Comparison of ENCODE assay signal across 11 cellular contexts in genomic region chr3:160562952-160563351, GRCh38. TPM values are rescaled to one million over a fixed set of nuclear protein-coding genes. Genes with fewer than 3 reads are reported as not detected.
DNase-seq lines count a peak whose midpoint lies in the region; ATAC-seq, FAIRE-seq and TF ChIP-seq lines count a peak whose summit lies in the region.
"Had no signal": no experiment of that assay in that cellular context is flagged by ENCODE, and none has a peak within 500 bp of the region (broad histone marks: within the 10 kb centered on the region; RNA-seq: fewer than 3 reads in every experiment).

No MANE protein-coding gene starts in this region.

- H3K4me1 ChIP-seq in PC-3 (ENCODE audit: insufficient read depth, low read length): peaks cover 45% of the 10 kb centered on the region
- peaks cover 53% of the 10 kb centered on the region for H3K4me1 ChIP-seq in endothelial cell of umbilical vein (ENCODE audit: control insufficient read depth, extremely low read depth, insufficient read depth, low read length)
- H3K4me1 ChIP-seq in rectal smooth muscle tissue (ENCODE audit: control insufficient read depth, insufficient read depth, low read length): peaks cover 25% of the 10 kb centered on the region

- H3K4me2 ChIP-seq in PC-3 (ENCODE audit: low read length) (peak overlapping the region; percentile 94), endothelial cell of umbilical vein (ENCODE audit: insufficient read depth, low read length) (peak overlapping the region; percentile 98)

- no peak for TF ChIP-seq POLR2A in endothelial cell of umbilical vein (IDR thresholded peaks at IDR 0.05; ENCODE audit: low read depth, low read length)

- H3K27me3 ChIP-seq in PC-3 (ENCODE audit: low read length) (no peaks in the 10 kb centered on the region), endothelial cell of umbilical vein (ENCODE audit: control insufficient read depth in 2 of 2, insufficient read depth in 2 of 2, low read length in 2 of 2) (no peaks in the 10 kb centered on the region), rectal smooth muscle tissue (ENCODE audit: control insufficient read depth, insufficient read depth, low read length) (no peaks in the 10 kb centered on the region)
- H3K27me3 ChIP-seq: body of pancreas had no signal

- FAIRE-seq in endothelial cell of umbilical vein (lab: Jason Lieb, UNC): no peak

- no peaks in the 10 kb centered on the region for H3K9me2 ChIP-seq in PC-3 (replicated peaks; ENCODE audit: low read length)

- no peaks in the 10 kb centered on the region for H3F3A ChIP-seq in PC-3 (ENCODE audit: low read length, unreplicated experiment)

- POLR2A ChIA-PET in PC-3 (lab: Charles Lee; ENCODE audit: unreplicated experiment) (no interaction called here), endothelial cell of umbilical vein (lab: Charles Lee) (no interaction called here)

- H4K20me1 ChIP-seq in PC-3 (ENCODE audit: low read length) (peaks cover 66% of the 10 kb centered on the region), endothelial cell of umbilical vein (replicated peaks; ENCODE audit: control insufficient read depth, extremely low read depth, insufficient read depth, low read length) (peaks cover 34% of the 10 kb centered on the region)

- no peak overlapping the region for H2AFZ ChIP-seq in PC-3 (ENCODE audit: low read length)
- no peak overlapping the region for H2AFZ ChIP-seq in endothelial cell of umbilical vein (ENCODE audit: low read depth, low read length)

- peaks cover 12% of the 10 kb centered on the region for H3K36me3 ChIP-seq in PC-3 (ENCODE audit: low read depth, low read length)
- no peaks in the 10 kb centered on the region for H3K36me3 ChIP-seq in endothelial cell of umbilical vein (ENCODE audit: control insufficient read depth in 2 of 2, extremely low read depth in 1 of 2, insufficient read depth in 2 of 2, low read length in 2 of 2)
- H3K36me3 ChIP-seq in rectal smooth muscle tissue (ENCODE audit: control insufficient read depth, insufficient read depth, low read length): no peaks in the 10 kb centered on the region

- H3K79me2 ChIP-seq in PC-3 (ENCODE audit: low read length) (peaks cover 85% of the 10 kb centered on the region), endothelial cell of umbilical vein (ENCODE audit: control insufficient read depth, insufficient read depth, low read length) (peaks cover 74% of the 10 kb centered on the region)

- CTCF ChIA-PET in PC-3 (lab: Charles Lee): no interaction called here
- CTCF ChIA-PET in endothelial cell of umbilical vein (lab: Charles Lee): interaction anchor here (1.0 kb wide), 1 partner anchor 125 kb away, joined by 3 read pairs; no protein-coding TSS in a partner anchor

- TF ChIP-seq CTCF in GM12865 (IDR thresholded peaks at IDR 0.05; ENCODE audit: insufficient read depth, low read depth, low read length, missing control alignments) (no peak), PC-3 (conservative IDR thresholded peaks at IDR 0.05; ENCODE audit: low read depth, low read length) (no peak), endothelial cell of umbilical vein (IDR thresholded peaks at IDR 0.05; ENCODE audit: extremely low read depth in 1 of 2, insufficient read depth in 1 of 2, low read depth in 1 of 2, low read length in 2 of 2) (no peak)

- H3K9me3 ChIP-seq in PC-3 (ENCODE audit: low read length): no peaks in the 10 kb centered on the region
- no peaks in the 10 kb centered on the region for H3K9me3 ChIP-seq in endothelial cell of umbilical vein (replicated peaks; ENCODE audit: control insufficient read depth, insufficient read depth, low read length)
- H3K9me3 ChIP-seq: body of pancreas had no signal

- H3K4me3 ChIP-seq in GM12865 (ENCODE audit: low read depth, low read length) (peak overlapping the region; percentile 86), PC-3 (ENCODE audit: low read length) (peak overlapping the region; percentile 79), endothelial cell of umbilical vein (replicated peaks in 1 of 3; ENCODE audit: insufficient read depth in 1 of 3, low read depth in 1 of 3, low read length in 3 of 3) (peak overlapping the region in 2 of 3 experiments; percentile 8 to 94), rectal smooth muscle tissue (ENCODE audit: low read length) (peak overlapping the region; percentile 5)
- H3K4me3 ChIP-seq: body of pancreas had no signal

- dilution Hi-C loops in endothelial cell of umbilical vein (cut with MboI; ENCODE audit: extremely low pct_ligation_motif_present, low sequenced_read_pairs): no loop called here

- DNase-seq in GM12865 (ENCODE audit: low read depth): no peak
- no peak for DNase-seq in PC-3
- no peak for DNase-seq in endothelial cell of umbilical vein (ENCODE audit: low read depth, low spot score)
- no peak for DNase-seq in LoVo (ENCODE audit: low spot score)
- no peak for DNase-seq in SIG-M5 (lab: John Stamatoyannopoulos, UW)
- no peak for DNase-seq in GDM1 (lab: John Stamatoyannopoulos, UW)
- DNase-seq: body of pancreas; NCI-H446; stimulated activated CD8-positive, alpha-beta memory T cell treated with anti-CD3 and anti-CD28 coated beads, Interleukin-4, amount 100 ng/mL, for 48 hours had no signal

- H3K9me1 ChIP-seq in endothelial cell of umbilical vein (replicated peaks; ENCODE audit: control insufficient read depth, extremely low read depth, insufficient read depth, low read length): peaks cover 3% of the 10 kb centered on the region

- BruUV-seq in PC-3 (replicated peaks; lab: Mats Ljungman, UMichigan) (no TSS peak), endothelial cell of umbilical vein (replicated peaks; lab: Mats Ljungman, UMichigan) (no TSS peak)

- ATAC-seq in PC-3: no peak
- ATAC-seq: body of pancreas had no signal

- no peak overlapping the region for H3K27ac ChIP-seq in PC-3 (ENCODE audit: low read length)
- no peak overlapping the region for H3K27ac ChIP-seq in endothelial cell of umbilical vein (ENCODE audit: insufficient read depth, low read depth, low read length)
- no peak overlapping the region for H3K27ac ChIP-seq in rectal smooth muscle tissue (ENCODE audit: low read depth, low read length)
- H3K27ac ChIP-seq: body of pancreas, HL-60 had no signal

- intact Hi-C loops in PC-3 (cut with micrococcal nuclease): loop anchor here (5.0 to 10.0 kb wide), 2 partner anchors 116 to 662 kb away; partner anchors contain the start of genes NMD3 and TRIM59
- intact Hi-C loops in endothelial cell of umbilical vein (cut with micrococcal nuclease): loop anchor here (10.0 kb wide), 2 partner anchors 688 to 798 kb away; no protein-coding TSS in a partner anchor

- H3K9ac ChIP-seq in PC-3 (ENCODE audit: low read length) (peak overlapping the region; percentile 91; the same call in 1 of the 2 replicates), endothelial cell of umbilical vein (replicated peaks; ENCODE audit: extremely low read depth, insufficient read depth, low read length) (no peak overlapping the region), rectal smooth muscle tissue (ENCODE audit: low read length) (no peak overlapping the region)

TF ChIP-seq in endothelial cell of umbilical vein, 7 proteins besides CTCF, POLR2A, EP300 and RAD21:
- TF ChIP-seq FOS (IDR thresholded peaks at IDR 0.05; ENCODE audit: borderline replicate concordance, insufficient read depth, low read length) (no peak), POLR2AphosphoS5 (IDR thresholded peaks at IDR 0.05; ENCODE audit: insufficient read depth, low read depth, low read length) (no peak), JUN (IDR thresholded peaks at IDR 0.05; ENCODE audit: borderline replicate concordance, insufficient read depth, insufficient read length, low read depth) (no peak), EZH2 (IDR thresholded peaks at IDR 0.05; ENCODE audit: borderline replicate concordance, low read depth, low read length, severe bottlenecking) (no peak), MYC (IDR thresholded peaks at IDR 0.05; ENCODE audit: low read depth, low read length) (no peak), GATA2 (IDR thresholded peaks at IDR 0.05; ENCODE audit: insufficient read depth, insufficient read length, low read depth, low read length) (no peak)
- TF ChIP-seq, protein P1, sequence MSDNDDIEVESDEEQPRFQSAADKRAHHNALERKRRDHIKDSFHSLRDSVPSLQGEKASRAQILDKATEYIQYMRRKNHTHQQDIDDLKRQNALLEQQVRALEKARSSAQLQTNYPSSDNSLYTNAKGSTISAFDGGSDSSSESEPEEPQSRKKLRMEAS (IDR thresholded peaks at IDR 0.05; ENCODE audit: insufficient read depth, insufficient read length): no peak

RNA-seq across cellular contexts. Expression of gene KPNA4, which starts 2.4 kb away (rescaled TPM):
- total RNA-seq in PC-3 (2014; rRNA removed) (31.5 and 33.7 TPM in 2 replicates), endothelial cell of umbilical vein (70.1 and 80.7 TPM in 2 replicates)
- polyA plus RNA-seq in endothelial cell of umbilical vein: 10.7 and 12.2 TPM in 2 replicates
- 15.5 and 17.4 TPM in 2 replicates for polyA plus RNA-seq in endothelial cell of umbilical vein (2011; cell fraction: cytosol; rRNA removed)
- polyA plus RNA-seq in endothelial cell of umbilical vein (2011; cell fraction: nucleus; rRNA removed): 19.0 and 21.6 TPM in 2 replicates
- polyA plus RNA-seq in endothelial cell of umbilical vein (2012): 26.4 and 37.3 TPM in 2 replicates
- polyA minus RNA-seq in endothelial cell of umbilical vein: 45.3 and 47.8 TPM in 2 replicates
- 77.8 TPM for polyA minus RNA-seq in endothelial cell of umbilical vein (2011; cell fraction: cytosol; rRNA and poly(A)+ RNA removed)
- polyA minus RNA-seq in endothelial cell of umbilical vein (2011; cell fraction: nucleus; rRNA and poly(A)+ RNA removed): 75.7 and 103 TPM in 2 replicates

Comparison
In these comparisons a context has a peak if more than half of its experiments do, and no peak if none do; other contexts are left out.
1. H3K4me3 ChIP-seq: peak in every context shown above with its lines; median percentile 86 in GM12865; 79 in PC-3; 51 in endothelial cell of umbilical vein; 5 in rectal smooth muscle tissue.